Comparison of ENCODE assay signal across 1 cellular context in the genomic region with DNA sequence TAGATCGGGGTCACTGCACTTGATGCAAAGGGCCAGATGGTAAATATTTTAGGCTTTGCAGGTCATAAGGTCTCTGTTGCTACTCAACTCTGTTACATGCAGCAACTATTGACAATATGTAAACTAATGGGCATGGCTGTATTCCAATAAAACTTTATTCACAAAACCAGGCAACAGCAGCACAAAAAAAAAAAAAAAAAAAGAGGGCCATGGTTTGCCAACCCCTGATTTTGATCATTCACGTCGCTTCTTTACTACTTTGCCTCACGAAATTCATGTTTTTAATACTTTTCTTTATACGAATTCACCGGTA.
TF ChIP-seq lines count a peak whose summit lies in the region.

No MANE protein-coding gene starts in this region.

TF ChIP-seq in K562, 482 proteins besides CTCF, POLR2A, EP300 and RAD21 (continued from another document):
- TF ChIP-seq, protein P1, sequence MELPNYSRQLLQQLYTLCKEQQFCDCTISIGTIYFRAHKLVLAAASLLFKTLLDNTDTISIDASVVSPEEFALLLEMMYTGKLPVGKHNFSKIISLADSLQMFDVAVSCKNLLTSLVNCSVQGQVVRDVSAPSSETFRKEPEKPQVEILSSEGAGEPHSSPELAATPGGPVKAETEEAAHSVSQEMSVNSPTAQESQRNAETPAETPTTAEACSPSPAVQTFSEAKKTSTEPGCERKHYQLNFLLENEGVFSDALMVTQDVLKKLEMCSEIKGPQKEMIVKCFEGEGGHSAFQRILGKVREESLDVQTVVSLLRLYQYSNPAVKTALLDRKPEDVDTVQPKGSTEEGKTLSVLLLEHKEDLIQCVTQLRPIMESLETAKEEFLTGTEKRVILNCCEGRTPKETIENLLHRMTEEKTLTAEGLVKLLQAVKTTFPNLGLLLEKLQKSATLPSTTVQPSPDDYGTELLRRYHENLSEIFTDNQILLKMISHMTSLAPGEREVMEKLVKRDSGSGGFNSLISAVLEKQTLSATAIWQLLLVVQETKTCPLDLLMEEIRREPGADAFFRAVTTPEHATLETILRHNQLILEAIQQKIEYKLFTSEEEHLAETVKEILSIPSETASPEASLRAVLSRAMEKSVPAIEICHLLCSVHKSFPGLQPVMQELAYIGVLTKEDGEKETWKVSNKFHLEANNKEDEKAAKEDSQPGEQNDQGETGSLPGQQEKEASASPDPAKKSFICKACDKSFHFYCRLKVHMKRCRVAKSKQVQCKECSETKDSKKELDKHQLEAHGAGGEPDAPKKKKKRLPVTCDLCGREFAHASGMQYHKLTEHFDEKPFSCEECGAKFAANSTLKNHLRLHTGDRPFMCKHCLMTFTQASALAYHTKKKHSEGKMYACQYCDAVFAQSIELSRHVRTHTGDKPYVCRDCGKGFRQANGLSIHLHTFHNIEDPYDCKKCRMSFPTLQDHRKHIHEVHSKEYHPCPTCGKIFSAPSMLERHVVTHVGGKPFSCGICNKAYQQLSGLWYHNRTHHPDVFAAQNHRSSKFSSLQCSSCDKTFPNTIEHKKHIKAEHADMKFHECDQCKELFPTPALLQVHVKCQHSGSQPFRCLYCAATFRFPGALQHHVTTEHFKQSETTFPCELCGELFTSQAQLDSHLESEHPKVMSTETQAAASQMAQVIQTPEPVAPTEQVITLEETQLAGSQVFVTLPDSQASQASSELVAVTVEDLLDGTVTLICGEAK (IDR thresholded peaks at IDR 0.05): peak; percentile 87
- TF ChIP-seq, protein P1 (CRISPR knock-in tag; IDR thresholded peaks at IDR 0.05): peak; percentile 75
- TF ChIP-seq CREBBP (IDR thresholded peaks at IDR 0.05; ENCODE audit: low read depth, low read length) (no peak), ZNF134 (CRISPR knock-in tag; conservative IDR thresholded peaks at IDR 0.05) (no peak), ZSCAN32 (CRISPR knock-in tag; IDR thresholded peaks at IDR 0.05) (no peak), ESRRB (CRISPR knock-in tag; IDR thresholded peaks at IDR 0.05; ENCODE audit: borderline replicate concordance) (no peak)
- TF ChIP-seq, protein P2, sequence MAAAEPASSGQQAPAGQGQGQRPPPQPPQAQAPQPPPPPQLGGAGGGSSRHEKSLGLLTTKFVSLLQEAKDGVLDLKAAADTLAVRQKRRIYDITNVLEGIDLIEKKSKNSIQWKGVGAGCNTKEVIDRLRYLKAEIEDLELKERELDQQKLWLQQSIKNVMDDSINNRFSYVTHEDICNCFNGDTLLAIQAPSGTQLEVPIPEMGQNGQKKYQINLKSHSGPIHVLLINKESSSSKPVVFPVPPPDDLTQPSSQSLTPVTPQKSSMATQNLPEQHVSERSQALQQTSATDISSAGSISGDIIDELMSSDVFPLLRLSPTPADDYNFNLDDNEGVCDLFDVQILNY (CRISPR knock-in tag; IDR thresholded peaks at IDR 0.05): no peak
TF ChIP-seq in K562: peak in this region for 1.
